In genomic region chr3:100880845-100881244, GRCh38 we compare ENCODE assay signal across 25 cellular contexts.
A peak's percentile ranks its signal among the peaks of the same experiment; 100 is the strongest.
DNase-seq lines count a peak whose midpoint lies in the region; ATAC-seq and TF ChIP-seq lines count a peak whose summit lies in the region.
"Had no signal": no experiment of that assay in that cellular context is flagged by ENCODE, and none has a peak within 500 bp of the region (broad histone marks: within the 10 kb centered on the region; RNA-seq: fewer than 3 reads in every experiment).

No MANE protein-coding gene starts in this region.

- H3K9ac ChIP-seq in IMR-90 (ENCODE audit: low read depth, low read length), result no peak overlapping the region
- H3K9ac ChIP-seq: KMS-11, neural progenitor cell, SK-N-SH had no signal

- CTCF ChIA-PET in IMR-90 (lab: Yijun Ruan, JAX), result interaction anchor here (1.1 kb wide), 1 partner anchor 19 kb away, joined by 4 read pairs; no protein-coding TSS in a partner anchor

- H2BK5ac ChIP-seq in IMR-90 (ENCODE audit: low read depth, low read length, poor library complexity, severe bottlenecking), result no peak overlapping the region

- no peaks in the 10 kb centered on the region for H4K20me1 ChIP-seq in IMR-90 (ENCODE audit: insufficient read depth, low read length)

- no peak overlapping the region for H4K91ac ChIP-seq in IMR-90 (ENCODE audit: insufficient read depth, low read depth, low read length)

- H4K8ac ChIP-seq in IMR-90 (ENCODE audit: low read depth in 2 of 2, low read length in 2 of 2), result no peak overlapping the region

- no peak overlapping the region for H3K27ac ChIP-seq in IMR-90 (ENCODE audit: insufficient read depth, low read length)
- H3K27ac ChIP-seq in esophagus muscularis mucosa (replicated peaks in 1 of 4), result peak overlapping the region; percentile 13 to 65 (median 46)
- no peak overlapping the region for H3K27ac ChIP-seq in right cardiac atrium (ENCODE audit: low read length)
- peak overlapping the region; percentile 70 for H3K27ac ChIP-seq in suprapubic skin
- H3K27ac ChIP-seq: epithelial cell of prostate, KMS-11, neural progenitor cell, prostate gland, VCaP had no signal

- no peak overlapping the region for H3K56ac ChIP-seq in IMR-90 (ENCODE audit: extremely low read depth, insufficient read depth, low read length)

- POLR2A ChIA-PET in IMR-90 (lab: Charles Lee; ENCODE audit: unreplicated experiment), result no interaction called here

- TF ChIP-seq POLR2A in IMR-90 (IDR thresholded peaks at IDR 0.05; ENCODE audit: low read depth, low read length) (no peak), esophagus muscularis mucosa (IDR thresholded peaks at IDR 0.05; ENCODE audit: low read depth) (no peak), suprapubic skin (IDR thresholded peaks at IDR 0.05) (no peak)

- no peak for TF ChIP-seq RAD21 in IMR-90 (IDR thresholded peaks at IDR 0.05; ENCODE audit: low read length)

- no peak overlapping the region for H2AFZ ChIP-seq in IMR-90 (replicated peaks; ENCODE audit: low read length, poor library complexity)
- H2AFZ ChIP-seq: neural progenitor cell had no signal

- WGBS in IMR-90 (ENCODE audit: extremely low coverage in 2 of 2, insufficient read length in 1 of 2), 2 experiments, result no CpG with 5 or more reads among the region's 1 CpG
- 92% methylated on average over 1 of the region's 1 CpG for WGBS in esophagus muscularis mucosa
- 84% methylated on average over 1 of the region's 1 CpG for whole genome bisulfite sequencing in right cardiac atrium
- 76% methylated on average over 1 of the region's 1 CpG for WGBS in suprapubic skin

- H3K9me1 ChIP-seq in IMR-90 (ENCODE audit: insufficient read depth, low read length), result no peaks in the 10 kb centered on the region

- no peak overlapping the region for H4K5ac ChIP-seq in IMR-90 (ENCODE audit: low read depth, low read length)

- no peak overlapping the region for H3K4me3 ChIP-seq in IMR-90 (ENCODE audit: insufficient read depth, low read depth, low read length)
- no peak overlapping the region for H3K4me3 ChIP-seq in esophagus muscularis mucosa
- no peak overlapping the region for H3K4me3 ChIP-seq in right cardiac atrium (ENCODE audit: low read length)
- no peak overlapping the region for H3K4me3 ChIP-seq in suprapubic skin
- H3K4me3 ChIP-seq: neural progenitor cell, Peyer's patch, prostate gland had no signal

- intact Hi-C loops in IMR-90 (cut with micrococcal nuclease), result no loop called here
- intact Hi-C loops in esophagus muscularis mucosa (cut with DNase I), result no loop called here
- intact Hi-C loops in right cardiac atrium (cut with DNase I), result no loop called here

- TF ChIP-seq CTCF in IMR-90 (conservative IDR thresholded peaks at IDR 0.05; ENCODE audit: low read depth, low read length), result no peak
- no peak for TF ChIP-seq CTCF in esophagus muscularis mucosa (IDR thresholded peaks at IDR 0.05)
- TF ChIP-seq CTCF in suprapubic skin (IDR thresholded peaks at IDR 0.05), result no peak

- no peaks in the 10 kb centered on the region for H3K9me3 ChIP-seq in IMR-90 (ENCODE audit: control insufficient read depth, insufficient read depth, low read length)
- H3K9me3 ChIP-seq in esophagus muscularis mucosa, result no peaks in the 10 kb centered on the region
- H3K9me3 ChIP-seq in right cardiac atrium (ENCODE audit: control insufficient read depth, low read length), result no peaks in the 10 kb centered on the region
- no peaks in the 10 kb centered on the region for H3K9me3 ChIP-seq in suprapubic skin
- H3K9me3 ChIP-seq: Peyer's patch, prostate gland, SK-N-SH had no signal

- H3K27me3 ChIP-seq in IMR-90 (ENCODE audit: control insufficient read depth, insufficient read depth, low read length) (no peaks in the 10 kb centered on the region), esophagus muscularis mucosa (no peaks in the 10 kb centered on the region), right cardiac atrium (ENCODE audit: control insufficient read depth, insufficient read depth) (no peaks in the 10 kb centered on the region), suprapubic skin (no peaks in the 10 kb centered on the region)
- H3K27me3 ChIP-seq: neural progenitor cell, Peyer's patch had no signal

- no peak for ATAC-seq in IMR-90 (ENCODE audit: low read depth)
- ATAC-seq in right cardiac atrium, result peak; percentile 35 to 50
- ATAC-seq: activated CD8-positive, alpha-beta memory T cell treated with anti-CD3 and anti-CD28 coated beads, Interleukin-2, amount 10 ng/mL, durations not matched to agents 7 days and 5 days; left colon; stimulated activated naive B cell treated with anti-CD40 and anti-IgM and Interleukin-4, amounts not matched to agents 10 μg/mL and 1 μg/mL and 100 μg/mL, for 72 hours had no signal

- no peak overlapping the region for H2BK20ac ChIP-seq in IMR-90 (ENCODE audit: low read depth, low read length)

- H2BK15ac ChIP-seq in IMR-90 (ENCODE audit: low read depth, low read length), result no peak overlapping the region

- H2AK5ac ChIP-seq in IMR-90 (ENCODE audit: low read depth, low read length), result no peak overlapping the region

- no peak overlapping the region for H3K4me2 ChIP-seq in IMR-90 (ENCODE audit: low read depth, low read length)
- H3K4me2 ChIP-seq: KMS-11, neural progenitor cell, SK-N-SH had no signal

- dilution Hi-C loops in IMR-90 (cut with HindIII; ENCODE audit: low sequenced_read_pairs, unreplicated experiment), result no loop called here

- H3K36me3 ChIP-seq in IMR-90 (ENCODE audit: control insufficient read depth, insufficient read depth, low read length), result no peaks in the 10 kb centered on the region
- H3K36me3 ChIP-seq in esophagus muscularis mucosa, result no peaks in the 10 kb centered on the region
- no peaks in the 10 kb centered on the region for H3K36me3 ChIP-seq in suprapubic skin
- H3K36me3 ChIP-seq: neural progenitor cell, Peyer's patch, prostate gland had no signal

- no peak overlapping the region for H2AK9ac ChIP-seq in IMR-90 (replicated peaks; ENCODE audit: low read depth, low read length, poor library complexity)

- peaks cover 5% of the 10 kb centered on the region; the same call in 1 of the 2 replicates for H3K4me1 ChIP-seq in IMR-90 (ENCODE audit: control insufficient read depth, insufficient read depth, low read length)
- peaks cover 0 to 22% (median 20%) of the 10 kb centered on the region in 4 donors for H3K4me1 ChIP-seq in esophagus muscularis mucosa
- H3K4me1 ChIP-seq in right cardiac atrium (ENCODE audit: control insufficient read depth, insufficient read depth, low read length), result no peaks in the 10 kb centered on the region
- H3K4me1 ChIP-seq in suprapubic skin, result peaks cover 18% of the 10 kb centered on the region
- H3K4me1 ChIP-seq: neural progenitor cell, Peyer's patch, prostate gland had no signal

- in situ Hi-C loops in IMR-90 (cut with MboI; ENCODE audit: low sequenced_read_pairs), result no loop called here

- no peak overlapping the region for H3K14ac ChIP-seq in IMR-90 (replicated peaks; ENCODE audit: low read depth, low read length)

- BruUV-seq in IMR-90 (replicated peaks; lab: Mats Ljungman, UMichigan), result no TSS peak

- H2BK120ac ChIP-seq in IMR-90 (ENCODE audit: low read depth, low read length), result no peak overlapping the region

- no peak overlapping the region for H3K23ac ChIP-seq in IMR-90 (ENCODE audit: low read depth, low read length)

- peak; percentile 7 for DNase-seq in IMR-90
- DNase-seq in esophagus muscularis mucosa (ENCODE audit: extremely low spot score), result no peak
- DNase-seq in right cardiac atrium, result no peak
- DNase-seq in suprapubic skin (ENCODE audit: low spot score in 2 of 2), result no peak
- no peak for DNase-seq in NK-92 treated with Interleukin-12 subunit alpha and Interleukin-12 subunit beta, amount 100 ng/mL, for 24 hours (lab: John Stamatoyannopoulos, UW)
- no peak for DNase-seq in NCI-H1048 (lab: John Stamatoyannopoulos, UW)
- DNase-seq in HUDEP-2 (lab: John Stamatoyannopoulos, UW; ENCODE audit: unreplicated experiment in 76 of 76), result no peak
- DNase-seq: activated CD4-positive, alpha-beta T cell treated with anti-CD3 and anti-CD28 coated beads, Interleukin-2, amount 10 ng/mL, durations not matched to agents 7 days and 5 days; activated CD8-positive, alpha-beta memory T cell treated with anti-CD3 and anti-CD28 coated beads, Interleukin-2, amount 10 ng/mL, durations not matched to agents 7 days and 5 days; CD8-positive, alpha-beta memory T cell; DMS153; H9; left colon; NCI-H2081 treated with DMSO at 0.1 percent for 48 hours; NCI-H510A; Peyer's patch; SK-N-SH; stimulated activated CD4-positive, alpha-beta T cell treated with anti-CD3 and anti-CD28 coated beads, Interleukin-2, amount 100 ng/mL, for 48 hours; stimulated activated naive B cell treated with anti-CD40 and anti-IgM and Interleukin-4, amounts not matched to agents 10 μg/mL and 1 μg/mL and 100 μg/mL, for 72 hours; T-helper 2 cell had no signal

- TF ChIP-seq EP300 in esophagus muscularis mucosa (IDR thresholded peaks at IDR 0.05) (no peak), suprapubic skin (IDR thresholded peaks at IDR 0.05) (no peak)

- no peak overlapping the region for H3K18ac ChIP-seq in IMR-90 (ENCODE audit: low read depth, low read length)

- H3K79me1 ChIP-seq in IMR-90 (ENCODE audit: low read depth in 1 of 2, low read length in 2 of 2), result no peaks in the 10 kb centered on the region

- H3K4ac ChIP-seq in IMR-90 (ENCODE audit: low read depth, low read length), result no peak overlapping the region

TF ChIP-seq in IMR-90, 13 proteins besides CTCF, POLR2A, EP300 and RAD21 (continues in another document):
- no peak for TF ChIP-seq USF2 (IDR thresholded peaks at IDR 0.05; ENCODE audit: low read depth, low read length)
- TF ChIP-seq NFE2L2 (IDR thresholded peaks at IDR 0.05; ENCODE audit: low read depth, low read length), result no peak
- no peak for TF ChIP-seq MXI1 (IDR thresholded peaks at IDR 0.05; ENCODE audit: borderline replicate concordance, low read depth, low read length)
- TF ChIP-seq CHD1 (IDR thresholded peaks at IDR 0.05; ENCODE audit: low read depth, low read length), result no peak
- no peak for TF ChIP-seq MAZ (IDR thresholded peaks at IDR 0.05; ENCODE audit: borderline replicate concordance, low read depth, low read length)
- no peak for TF ChIP-seq ELK1 (IDR thresholded peaks at IDR 0.05; ENCODE audit: borderline replicate concordance, low read depth, low read length)
- TF ChIP-seq MAFK (IDR thresholded peaks at IDR 0.05; ENCODE audit: low read depth, low read length), result no peak

Comparison
In these comparisons a context has a peak if more than half of its experiments do, and no peak if none do; other contexts are left out.
1. H3K27ac ChIP-seq: peak in esophagus muscularis mucosa (4 of 4) and suprapubic skin (single experiment); none in IMR-90 (single experiment) and right cardiac atrium (single experiment).